ENCODE assay signal across 10 cellular contexts in genomic region chr1:64019818-64020217, GRCh38.
DNase-seq lines count a peak whose midpoint lies in the region; ATAC-seq, FAIRE-seq and TF ChIP-seq lines count a peak whose summit lies in the region.
"Had no signal": no experiment of that assay in that cellular context is flagged by ENCODE, and none has a peak within 500 bp of the region (broad histone marks: within the 10 kb centered on the region; RNA-seq: fewer than 3 reads in every experiment).

No MANE protein-coding gene starts in this region.

- DNase-seq in NAMALWA (ENCODE audit: low spot score) (peak; percentile 42), esophagus muscularis mucosa (ENCODE audit: extremely low spot score) (no peak), pancreas (no peak), occipital lobe (lab: John Stamatoyannopoulos, UW) (no peak), activated gamma-delta T cell (lab: John Stamatoyannopoulos, UW) (no peak)
- DNase-seq in CD8-positive, alpha-beta memory T cell, result no peak

- TF ChIP-seq EP300 in esophagus muscularis mucosa (IDR thresholded peaks at IDR 0.05), result no peak

- CTCF ChIA-PET in CD8-positive, alpha-beta memory T cell (lab: Charles Lee), result no interaction called here

- POLR2A ChIA-PET in CD8-positive, alpha-beta memory T cell (lab: Charles Lee), result no interaction called here

- intact Hi-C loops in esophagus muscularis mucosa (cut with DNase I), result no loop called here
- intact Hi-C loops in pancreas (cut with DNase I), result no loop called here

- H4K20me1 ChIP-seq in BLaER1, result no peaks in the 10 kb centered on the region

- H3K27ac Mint-ChIP-seq in CD8-positive, alpha-beta memory T cell, result no peak overlapping the region
- H3K27ac Mint-ChIP-seq: activated T-cell treated with anti-CD3 and anti-CD28 coated beads, Interleukin-2, amount 50 U/mL, for 72 hours had no signal

- H3K9me3 Mint-ChIP-seq in CD8-positive, alpha-beta memory T cell, result no peaks in the 10 kb centered on the region

- no peaks in the 10 kb centered on the region for H3K27me3 Mint-ChIP-seq in CD8-positive, alpha-beta memory T cell

- H3K4me1 ChIP-seq in BLaER1 (peaks cover 5% of the 10 kb centered on the region; the same call in 1 of the 2 replicates), esophagus muscularis mucosa (peaks cover 0 to 6% (median 2%) of the 10 kb centered on the region in 4 donors), pancreas (no peaks in the 10 kb centered on the region)
- H3K4me1 ChIP-seq in CD8-positive, alpha-beta memory T cell (ENCODE audit: insufficient read depth, low read length), result peaks cover 8% of the 10 kb centered on the region

- 37% methylated on average over 2 of the region's 2 CpGs for WGBS in esophagus muscularis mucosa
- WGBS in pancreas, 2 donors, result 68 to 74% methylated on average over 2 of the region's 2 CpGs

- no peaks in the 10 kb centered on the region for H3K36me3 Mint-ChIP-seq in CD8-positive, alpha-beta memory T cell

- H3K9me3 ChIP-seq in BLaER1 (no peaks in the 10 kb centered on the region), esophagus muscularis mucosa (no peaks in the 10 kb centered on the region), pancreas (no peaks in the 10 kb centered on the region)
- H3K9me3 ChIP-seq in CD8-positive, alpha-beta memory T cell (ENCODE audit: low read length), result no peaks in the 10 kb centered on the region

- H3K27me3 ChIP-seq in BLaER1 (no peaks in the 10 kb centered on the region), esophagus muscularis mucosa (no peaks in the 10 kb centered on the region), pancreas (no peaks in the 10 kb centered on the region)
- H3K27me3 ChIP-seq in CD8-positive, alpha-beta memory T cell (ENCODE audit: insufficient read depth, low read length, poor library complexity, severe bottlenecking), result no peaks in the 10 kb centered on the region

- 0 out of 2 replicates have a peak overlapping the region, but pooled peaks have one; percentile 11 for H3K4me2 ChIP-seq in BLaER1

- no peak overlapping the region for H3K27ac ChIP-seq in BLaER1
- peak overlapping the region in 2 of 4 donors; percentile 18 to 60 for H3K27ac ChIP-seq in esophagus muscularis mucosa (replicated peaks in 1 of 4)
- peak overlapping the region in 2 of 4 donors; percentile 13 to 20 for H3K27ac ChIP-seq in pancreas
- H3K27ac ChIP-seq in CD8-positive, alpha-beta memory T cell (ENCODE audit: low read depth, low read length), result no peak overlapping the region

- no peak for FAIRE-seq in pancreas (lab: Jason Lieb, UNC)

- TF ChIP-seq CTCF in esophagus muscularis mucosa (IDR thresholded peaks at IDR 0.05) (no peak), pancreas (IDR thresholded peaks at IDR 0.05) (no peak)

- H3K4me3 Mint-ChIP-seq in CD8-positive, alpha-beta memory T cell, result peak overlapping the region in 2 of 7 donors; percentile 8 to 18

- no peak overlapping the region for H3K4me3 ChIP-seq in BLaER1
- peak overlapping the region in 3 of 4 donors; percentile 19 to 38 (median 26) for H3K4me3 ChIP-seq in esophagus muscularis mucosa
- H3K4me3 ChIP-seq in pancreas, result no peak overlapping the region
- no peak overlapping the region for H3K4me3 ChIP-seq in CD8-positive, alpha-beta memory T cell (ENCODE audit: low read length)
- H3K4me3 ChIP-seq: skin epidermis had no signal

- peaks cover 0 to 7% (median 6%) of the 10 kb centered on the region in 3 donors for H3K4me1 Mint-ChIP-seq in CD8-positive, alpha-beta memory T cell

- TF ChIP-seq POLR2A in esophagus muscularis mucosa (IDR thresholded peaks at IDR 0.05; ENCODE audit: low read depth), result no peak

- peak; percentile 64 for ATAC-seq in GM21367 (IDR thresholded peaks at IDR 0.05; ENCODE audit: unreplicated experiment)
- ATAC-seq in pancreas, result peak; percentile 67 to 87 (median 78)
- ATAC-seq: activated T-cell treated with anti-CD3 and anti-CD28 coated beads, Interleukin-2, amount 50 U/mL, for 72 hours had no signal

- no peaks in the 10 kb centered on the region for H3K36me3 ChIP-seq in BLaER1
- H3K36me3 ChIP-seq in esophagus muscularis mucosa, result no peaks in the 10 kb centered on the region
- no peaks in the 10 kb centered on the region for H3K36me3 ChIP-seq in pancreas
- no peaks in the 10 kb centered on the region for H3K36me3 ChIP-seq in CD8-positive, alpha-beta memory T cell (ENCODE audit: insufficient read depth, low read length)

- no peak overlapping the region for H3K9ac ChIP-seq in BLaER1

Comparison
In these comparisons a context has a peak if more than half of its experiments do, and no peak if none do; other contexts are left out.
1. H3K4me3 ChIP-seq: peak in esophagus muscularis mucosa (3 of 4); none in BLaER1 (single experiment), pancreas (0 of 4) and CD8-positive, alpha-beta memory T cell (single experiment).